ENCODE assay signal across 12 cellular contexts in the genomic region with DNA sequence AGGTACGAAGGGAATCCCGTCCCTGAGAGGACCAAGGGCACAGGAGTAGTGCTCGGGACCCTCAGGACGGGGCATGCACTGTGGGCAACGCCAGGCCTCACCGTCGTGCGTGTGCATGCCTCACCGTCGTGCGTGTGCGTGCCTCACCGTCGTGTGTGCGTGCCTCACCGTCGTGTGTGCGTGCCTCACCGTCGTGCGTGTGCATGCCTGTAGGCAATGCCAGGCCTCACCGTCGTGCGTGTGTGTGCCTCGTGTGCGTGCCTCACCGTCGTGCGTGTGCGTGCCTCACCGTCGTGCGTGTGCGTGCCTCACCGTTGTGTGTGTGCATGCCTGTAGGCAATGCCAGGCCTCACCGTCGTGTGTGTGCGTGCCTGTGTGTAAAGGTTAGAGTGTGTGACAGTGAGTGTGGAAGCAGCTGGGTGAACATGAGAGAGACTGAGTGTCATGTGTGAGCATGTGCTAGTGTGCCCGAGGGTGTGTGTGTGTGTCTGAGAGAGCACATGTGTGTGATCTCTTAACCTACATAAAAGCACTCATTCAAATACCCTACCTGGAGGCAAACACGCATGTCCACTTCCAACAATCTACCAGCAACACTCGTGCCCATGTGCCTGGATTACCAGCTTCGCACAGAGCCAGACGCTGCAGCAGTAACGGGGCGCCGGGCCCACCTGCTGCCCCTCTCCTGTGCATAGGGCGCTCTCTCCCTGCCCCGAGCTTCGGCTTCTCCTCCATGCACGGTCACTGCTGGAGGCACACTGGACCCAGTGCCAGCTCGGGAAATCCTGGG. TPM values are rescaled to one million over a fixed set of nuclear protein-coding genes. Genes with fewer than 3 reads are reported as not detected.
DNase-seq lines count a peak whose midpoint lies in the region; ATAC-seq and TF ChIP-seq lines count a peak whose summit lies in the region.
"Had no signal": no experiment of that assay in that cellular context is flagged by ENCODE, and none has a peak within 500 bp of the region (broad histone marks: within the 10 kb centered on the region; RNA-seq: fewer than 3 reads in every experiment).

No MANE protein-coding gene starts in this region.

- peak overlapping the region; percentile 61 for H3K27ac ChIP-seq in left ventricle myocardium inferior (replicated peaks)
- peak overlapping the region; percentile 74 to 87 (median 80) for H3K27ac ChIP-seq in esophagus muscularis mucosa (replicated peaks in 1 of 4)
- peak overlapping the region in 1 of 2 donors; percentile 43 for H3K27ac ChIP-seq in ovary
- H3K27ac ChIP-seq in vagina, result peak overlapping the region; percentile 80

- H3K4me1 ChIP-seq in left ventricle myocardium inferior (peaks cover 51% of the 10 kb centered on the region), esophagus muscularis mucosa (peaks cover 20 to 73% (median 60%) of the 10 kb centered on the region in 4 donors), ovary (ENCODE audit: insufficient read depth) (peaks cover 37% of the 10 kb centered on the region), vagina (peaks cover 65% of the 10 kb centered on the region)

- H3K36me3 ChIP-seq in left ventricle myocardium inferior (peaks cover 7% of the 10 kb centered on the region), esophagus muscularis mucosa (peaks cover 0 to 21% (median 9%) of the 10 kb centered on the region in 4 donors), ovary (no peaks in the 10 kb centered on the region), vagina (no peaks in the 10 kb centered on the region)

- TF ChIP-seq CTCF in left ventricle myocardium inferior (IDR thresholded peaks at IDR 0.05; ENCODE audit: borderline replicate concordance), result no peak
- TF ChIP-seq CTCF in esophagus muscularis mucosa (IDR thresholded peaks at IDR 0.05), result no peak
- TF ChIP-seq CTCF in ovary (IDR thresholded peaks at IDR 0.05), result no peak
- no peak for TF ChIP-seq CTCF in vagina (IDR thresholded peaks at IDR 0.05)

- WGBS in esophagus muscularis mucosa, result 92% methylated on average over 35 of the region's 51 CpGs
- WGBS in ovary, 3 donors, result 84 to 90% (median 85%) methylated on average over 51 of the region's 51 CpGs

- DNase-seq in left ventricle myocardium inferior, result no peak
- no peak for DNase-seq in Right ventricle myocardium superior
- DNase-seq in esophagus muscularis mucosa (ENCODE audit: extremely low spot score), result no peak
- peak in 3 of 5 donors; percentile 8 to 43 (median 14) for DNase-seq in ovary
- DNase-seq in vagina (ENCODE audit: extremely low spot score in 2 of 2), result peak; percentile 80 to 81
- no peak for DNase-seq in occipital lobe (lab: John Stamatoyannopoulos, UW)
- DNase-seq in medulla oblongata (ENCODE audit: extremely low spot score), result no peak
- no peak for DNase-seq in stimulated activated CD4-positive, alpha-beta T cell treated with anti-CD3 and anti-CD28 coated beads, Interleukin-4, amount 100 ng/mL, for 24 hours
- DNase-seq: DMS153, MV-4-11, NCI-H345 had no signal

- H3K9me3 ChIP-seq in left ventricle myocardium inferior (replicated peaks), result no peaks in the 10 kb centered on the region
- H3K9me3 ChIP-seq in esophagus muscularis mucosa, result no peaks in the 10 kb centered on the region
- no peaks in the 10 kb centered on the region for H3K9me3 ChIP-seq in ovary
- H3K9me3 ChIP-seq in vagina, result no peaks in the 10 kb centered on the region

- no peaks in the 10 kb centered on the region for H3K27me3 ChIP-seq in left ventricle myocardium inferior (ENCODE audit: low read depth)
- no peaks in the 10 kb centered on the region for H3K27me3 ChIP-seq in esophagus muscularis mucosa
- H3K27me3 ChIP-seq in ovary, result no peaks in the 10 kb centered on the region
- H3K27me3 ChIP-seq in vagina, result no peaks in the 10 kb centered on the region

- intact Hi-C loops in left ventricle myocardium inferior (cut with micrococcal nuclease) (no loop called here), Right ventricle myocardium superior (cut with DNase I) (no loop called here), esophagus muscularis mucosa (cut with DNase I) (no loop called here), ovary (cut with DNase I) (no loop called here), vagina (cut with DNase I) (no loop called here)

- ATAC-seq in Right ventricle myocardium superior (ENCODE audit: poor library complexity), result no peak

- H3K4me3 ChIP-seq in left ventricle myocardium inferior, result peak overlapping the region; percentile 44
- peak overlapping the region in 1 of 4 donors; percentile 44 for H3K4me3 ChIP-seq in esophagus muscularis mucosa
- no peak overlapping the region for H3K4me3 ChIP-seq in ovary
- peak overlapping the region in 1 of 2 donors; percentile 28 for H3K4me3 ChIP-seq in vagina
- H3K4me3 ChIP-seq: dorsolateral prefrontal cortex had no signal

- TF ChIP-seq POLR2A in esophagus muscularis mucosa (IDR thresholded peaks at IDR 0.05; ENCODE audit: low read depth) (no peak), ovary (IDR thresholded peaks at IDR 0.05) (no peak), vagina (IDR thresholded peaks at IDR 0.05) (no peak)

- TF ChIP-seq EP300 in esophagus muscularis mucosa (IDR thresholded peaks at IDR 0.05) (no peak), ovary (IDR thresholded peaks at IDR 0.05) (no peak)

RNA-seq across cellular contexts. Expression of a gene that starts 36.3 kb away (rescaled TPM):
- total RNA-seq in left ventricle myocardium inferior, result 11.5 TPM
- total RNA-seq in Right ventricle myocardium superior, result 12.6 TPM
- 10 to 100 TPM; 28.5 to 44.9 (median 35.8) TPM for total RNA-seq in esophagus muscularis mucosa
- 100 to 1,000 TPM in 3 of 7 donors, 10 to 100 TPM in 4; 44.9 to 110 (median 99.9) TPM for total RNA-seq in ovary
- polyA plus RNA-seq in ovary, result 10 to 100 TPM; 13.5 to 25.4 TPM
- total RNA-seq in vagina, result 46.4 TPM
- total RNA-seq in occipital lobe, result 15.0 TPM

Comparison
In these comparisons a context has a peak if more than half of its experiments do, and no peak if none do; other contexts are left out.
1. DNase-seq: peak in ovary (3 of 5) and vagina (2 of 2); none in left ventricle myocardium inferior (single experiment), Right ventricle myocardium superior (single experiment), esophagus muscularis mucosa (single experiment), occipital lobe (single experiment), medulla oblongata (single experiment) and stimulated activated CD4-positive, alpha-beta T cell treated with anti-CD3 and anti-CD28 coated beads, Interleukin-4, amount 100 ng/mL, for 24 hours (single experiment).